ENCODE assay signal across 1 cellular context in the genomic region with DNA sequence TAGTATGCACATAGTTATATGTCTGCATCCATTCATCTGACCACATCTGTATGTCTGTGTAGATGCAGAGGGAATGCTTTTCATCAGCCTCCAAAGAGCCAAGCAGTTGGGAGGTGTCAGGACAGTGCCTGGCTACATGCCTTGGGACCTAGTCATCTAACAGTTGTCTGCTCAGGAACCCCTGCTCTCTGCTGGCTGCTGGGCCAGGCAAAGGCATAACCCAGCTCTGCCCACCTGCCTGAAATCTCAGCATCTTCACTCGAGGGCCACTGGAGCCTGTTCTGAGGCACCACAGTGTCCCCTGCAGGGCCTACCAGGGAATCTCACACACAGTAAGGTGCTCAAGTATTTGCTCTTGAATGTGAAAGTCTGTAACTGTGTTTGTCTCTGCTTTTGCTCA.
A peak's percentile ranks its signal among the peaks of the same experiment; 100 is the strongest.
TF ChIP-seq lines count a peak whose summit lies in the region.

No MANE protein-coding gene starts in this region.

TF ChIP-seq in HepG2, 621 proteins besides CTCF, POLR2A, EP300 and RAD21 (continued from another document):
- TF ChIP-seq, protein P1, sequence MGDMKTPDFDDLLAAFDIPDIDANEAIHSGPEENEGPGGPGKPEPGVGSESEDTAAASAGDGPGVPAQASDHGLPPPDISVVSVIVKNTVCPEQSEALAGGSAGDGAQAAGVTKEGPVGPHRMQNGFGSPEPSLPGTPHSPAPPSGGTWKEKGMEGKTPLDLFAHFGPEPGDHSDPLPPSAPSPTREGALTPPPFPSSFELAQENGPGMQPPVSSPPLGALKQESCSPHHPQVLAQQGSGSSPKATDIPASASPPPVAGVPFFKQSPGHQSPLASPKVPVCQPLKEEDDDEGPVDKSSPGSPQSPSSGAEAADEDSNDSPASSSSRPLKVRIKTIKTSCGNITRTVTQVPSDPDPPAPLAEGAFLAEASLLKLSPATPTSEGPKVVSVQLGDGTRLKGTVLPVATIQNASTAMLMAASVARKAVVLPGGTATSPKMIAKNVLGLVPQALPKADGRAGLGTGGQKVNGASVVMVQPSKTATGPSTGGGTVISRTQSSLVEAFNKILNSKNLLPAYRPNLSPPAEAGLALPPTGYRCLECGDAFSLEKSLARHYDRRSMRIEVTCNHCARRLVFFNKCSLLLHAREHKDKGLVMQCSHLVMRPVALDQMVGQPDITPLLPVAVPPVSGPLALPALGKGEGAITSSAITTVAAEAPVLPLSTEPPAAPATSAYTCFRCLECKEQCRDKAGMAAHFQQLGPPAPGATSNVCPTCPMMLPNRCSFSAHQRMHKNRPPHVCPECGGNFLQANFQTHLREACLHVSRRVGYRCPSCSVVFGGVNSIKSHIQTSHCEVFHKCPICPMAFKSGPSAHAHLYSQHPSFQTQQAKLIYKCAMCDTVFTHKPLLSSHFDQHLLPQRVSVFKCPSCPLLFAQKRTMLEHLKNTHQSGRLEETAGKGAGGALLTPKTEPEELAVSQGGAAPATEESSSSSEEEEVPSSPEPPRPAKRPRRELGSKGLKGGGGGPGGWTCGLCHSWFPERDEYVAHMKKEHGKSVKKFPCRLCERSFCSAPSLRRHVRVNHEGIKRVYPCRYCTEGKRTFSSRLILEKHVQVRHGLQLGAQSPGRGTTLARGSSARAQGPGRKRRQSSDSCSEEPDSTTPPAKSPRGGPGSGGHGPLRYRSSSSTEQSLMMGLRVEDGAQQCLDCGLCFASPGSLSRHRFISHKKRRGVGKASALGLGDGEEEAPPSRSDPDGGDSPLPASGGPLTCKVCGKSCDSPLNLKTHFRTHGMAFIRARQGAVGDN (CRISPR knock-in tag; IDR thresholded peaks at IDR 0.05) = 0 out of 2 replicates have a peak, but pooled peaks have one; percentile 23
- TF ChIP-seq KAT8 (CRISPR knock-in tag; IDR thresholded peaks at IDR 0.05) = no peak
- no peak for TF ChIP-seq MAFG (CRISPR knock-in tag; IDR thresholded peaks at IDR 0.05)
- TF ChIP-seq ZFP90 (CRISPR knock-in tag; IDR thresholded peaks at IDR 0.05; ENCODE audit: borderline replicate concordance) = no peak
- TF ChIP-seq REL (CRISPR knock-in tag; conservative IDR thresholded peaks at IDR 0.05) = no peak
- TF ChIP-seq, protein P2, sequence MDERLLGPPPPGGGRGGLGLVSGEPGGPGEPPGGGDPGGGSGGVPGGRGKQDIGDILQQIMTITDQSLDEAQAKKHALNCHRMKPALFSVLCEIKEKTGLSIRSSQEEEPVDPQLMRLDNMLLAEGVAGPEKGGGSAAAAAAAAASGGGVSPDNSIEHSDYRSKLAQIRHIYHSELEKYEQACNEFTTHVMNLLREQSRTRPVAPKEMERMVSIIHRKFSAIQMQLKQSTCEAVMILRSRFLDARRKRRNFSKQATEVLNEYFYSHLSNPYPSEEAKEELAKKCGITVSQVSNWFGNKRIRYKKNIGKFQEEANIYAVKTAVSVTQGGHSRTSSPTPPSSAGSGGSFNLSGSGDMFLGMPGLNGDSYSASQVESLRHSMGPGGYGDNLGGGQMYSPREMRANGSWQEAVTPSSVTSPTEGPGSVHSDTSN (CRISPR knock-in tag; IDR thresholded peaks at IDR 0.05) = no peak
- peak; percentile 84 for TF ChIP-seq HMG20B (CRISPR knock-in tag; conservative IDR thresholded peaks at IDR 0.05)
- TF ChIP-seq ZFYVE20 (CRISPR knock-in tag; IDR thresholded peaks at IDR 0.05; ENCODE audit: borderline replicate concordance, low read depth) = no peak
- TF ChIP-seq ZNF879 (CRISPR knock-in tag; IDR thresholded peaks at IDR 0.05) = no peak
- TF ChIP-seq, protein P3, sequence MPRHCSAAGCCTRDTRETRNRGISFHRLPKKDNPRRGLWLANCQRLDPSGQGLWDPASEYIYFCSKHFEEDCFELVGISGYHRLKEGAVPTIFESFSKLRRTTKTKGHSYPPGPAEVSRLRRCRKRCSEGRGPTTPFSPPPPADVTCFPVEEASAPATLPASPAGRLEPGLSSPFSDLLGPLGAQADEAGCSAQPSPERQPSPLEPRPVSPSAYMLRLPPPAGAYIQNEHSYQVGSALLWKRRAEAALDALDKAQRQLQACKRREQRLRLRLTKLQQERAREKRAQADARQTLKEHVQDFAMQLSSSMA (CRISPR knock-in tag; IDR thresholded peaks at IDR 0.05) = no peak
TF ChIP-seq in HepG2: peak in this region for 8.
